In the genomic region with DNA sequence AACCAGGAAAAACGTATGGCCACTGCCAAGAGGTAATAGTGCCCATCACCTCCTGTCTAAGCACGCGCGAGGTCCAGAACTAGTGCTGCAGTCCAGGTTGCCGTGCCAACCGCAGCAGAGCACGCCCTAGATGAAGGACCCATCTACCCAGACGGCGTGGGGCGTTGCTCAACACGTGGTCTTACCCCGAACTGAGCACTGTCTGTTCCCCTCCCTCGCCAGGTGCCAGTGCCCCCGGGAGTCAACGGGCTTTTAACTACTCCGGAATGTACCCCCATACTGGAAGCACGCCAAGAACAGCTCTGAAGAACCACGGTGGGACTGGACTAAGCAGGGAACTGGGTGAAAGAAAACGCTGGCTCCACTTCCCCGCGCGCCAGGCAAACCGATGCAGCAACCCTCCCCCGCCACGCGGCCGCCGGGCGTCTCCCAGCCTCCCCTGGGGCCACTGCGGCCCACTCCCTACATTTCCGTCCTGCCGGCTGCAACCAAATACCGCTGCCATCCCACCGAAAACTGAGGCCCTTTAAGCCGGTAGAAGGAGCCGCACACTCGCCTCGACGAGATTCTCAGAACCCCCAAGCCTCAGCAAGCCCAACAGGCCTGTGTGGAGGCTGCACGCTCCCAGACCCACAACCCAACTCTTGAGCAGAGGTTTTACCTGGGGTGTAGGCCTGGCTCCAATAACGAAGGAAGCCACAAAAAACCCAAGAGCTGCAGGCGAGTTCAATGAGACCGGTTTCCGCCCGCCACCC, we compare ENCODE assay signal across 8 cellular contexts. TPM values are rescaled to one million over a fixed set of nuclear protein-coding genes. Genes with fewer than 3 reads are reported as not detected.
DNase-seq lines count a peak whose midpoint lies in the region; ATAC-seq and TF ChIP-seq lines count a peak whose summit lies in the region.

A gene (minus strand): TSS at position 734 of the 755 bp plus-strand sequence. CDS start 812 bp downstream, outside the sequence.

- peaks cover 50% of the 10 kb centered on the region for H4K20me1 ChIP-seq in neural progenitor cell (ENCODE audit: low read depth)

- peak within 1 kb of the TSS; percentile 91 for H3K4me2 ChIP-seq in neural progenitor cell

- peaks cover 5% of the 10 kb centered on the region for H3K36me3 ChIP-seq in neural progenitor cell

- H3K27me3 Mint-ChIP-seq in neural progenitor cell (ENCODE audit: insufficient read depth, low read depth) = peaks cover 4% of the 10 kb centered on the region

- H3K9me3 Mint-ChIP-seq in neural progenitor cell = no peaks in the 10 kb centered on the region

- TF ChIP-seq CTCF in fibroblast of villous mesenchyme (IDR thresholded peaks at IDR 0.05; ENCODE audit: insufficient read depth, low read depth, low read length) = no peak
- no peak for TF ChIP-seq CTCF in neural progenitor cell (IDR thresholded peaks at IDR 0.05)

- H3K79me2 ChIP-seq in neural progenitor cell (ENCODE audit: low read depth) = peaks cover 93% of the 10 kb centered on the region

- H2AFZ ChIP-seq in neural progenitor cell (replicated peaks) = peak within 1 kb of the TSS; percentile 68

- peaks cover 42% of the 10 kb centered on the region for H3K36me3 Mint-ChIP-seq in neural progenitor cell

- H3K27me3 ChIP-seq in neural progenitor cell = no peaks in the 10 kb centered on the region

- H3K4me3 Mint-ChIP-seq in neural progenitor cell = peak within 1 kb of the TSS; percentile 93

- H3F3A ChIP-seq in neural progenitor cell (ENCODE audit: low read depth) = peaks cover 58% of the 10 kb centered on the region

- H3K4me3 ChIP-seq in fibroblast of villous mesenchyme (ENCODE audit: low read depth, low read length) = peak within 1 kb of the TSS; percentile 100
- peak within 1 kb of the TSS; percentile 96 for H3K4me3 ChIP-seq in neural progenitor cell

- H3K27ac Mint-ChIP-seq in neural progenitor cell = peak within 1 kb of the TSS; percentile 100

- H3K4me1 ChIP-seq in neural progenitor cell = peaks cover 33% of the 10 kb centered on the region

- ATAC-seq in GM18861 (IDR thresholded peaks at IDR 0.05; ENCODE audit: unreplicated experiment) (peak; percentile 22), HG03159 (IDR thresholded peaks at IDR 0.05; ENCODE audit: unreplicated experiment) (peak; percentile 18), GM19324 (IDR thresholded peaks at IDR 0.05; ENCODE audit: low FRiP score, unreplicated experiment) (no peak)

- peak within 1 kb of the TSS; percentile 99 for H3K27ac ChIP-seq in neural progenitor cell

- peak within 1 kb of the TSS; percentile 99 for H3K9ac ChIP-seq in neural progenitor cell

- DNase-seq in RPMI7951 (ENCODE audit: low read depth) (peak; percentile 71), fibroblast of villous mesenchyme (ENCODE audit: low read depth) (peak; percentile 74), neural progenitor cell (ENCODE audit: low spot score) (peak; percentile 54), stromal cell of bone marrow (ENCODE audit: low read depth) (peak; percentile 25)
- DNase-seq in activated effector memory CD4-positive, alpha-beta T cell treated with Interleukin-2 at 50 U/mL for 16 hours = peak; percentile 44

- peaks cover 67% of the 10 kb centered on the region for H3K4me1 Mint-ChIP-seq in neural progenitor cell

- H3K9me3 ChIP-seq in neural progenitor cell (ENCODE audit: low read depth) = no peaks in the 10 kb centered on the region

RNA-seq across cellular contexts. Expression of the gene that starts here (rescaled TPM):
- 1,612 and 2,183 TPM in 2 replicates for total RNA-seq in RPMI7951 (2014; rRNA removed; shearing (Covaris generic))
- total RNA-seq in fibroblast of villous mesenchyme (1,631 and 2,555 TPM in 2 replicates), neural progenitor cell (ENCODE audit: low replicate concordance) (1,453 and 1,464 TPM in 2 replicates)
